Comparison of ENCODE assay signal across 19 cellular contexts in genomic region chr15:25527118-25527517, GRCh38.
DNase-seq lines count a peak whose midpoint lies in the region; ATAC-seq, FAIRE-seq and TF ChIP-seq lines count a peak whose summit lies in the region.
"Had no signal": no experiment of that assay in that cellular context is flagged by ENCODE, and none has a peak within 500 bp of the region (broad histone marks: within the 10 kb centered on the region; RNA-seq: fewer than 3 reads in every experiment).

No MANE protein-coding gene starts in this region.

- FAIRE-seq in astrocyte (lab: Jason Lieb, UNC): no peak
- FAIRE-seq: A549, GM12878 had no signal

- no peaks in the 10 kb centered on the region for H4K20me1 ChIP-seq in astrocyte (ENCODE audit: insufficient read depth, low read length)

- no peaks in the 10 kb centered on the region for H3K4me1 ChIP-seq in astrocyte (ENCODE audit: insufficient read depth, low read length)
- H3K4me1 ChIP-seq: A549 had no signal

- H3K27ac Mint-ChIP-seq in astrocyte (ENCODE audit: unreplicated experiment): peak overlapping the region; percentile 51
- H3K27ac Mint-ChIP-seq in stimulated activated effector memory CD8-positive, alpha-beta T cell treated with anti-CD3 and anti-CD28 coated beads, Interleukin-12 subunit alpha, Interleukin-12 subunit beta, amount 100 ng/mL, for 72 hours: no peak overlapping the region
- no peak overlapping the region for H3K27ac Mint-ChIP-seq in stimulated activated memory B cell treated with anti-CD40 and anti-IgM and Interleukin-4, amounts not matched to agents 10 μg/mL and 1 μg/mL and 100 μg/mL, for 72 hours

- in situ Hi-C loops in GM13977 (cut with MboI; ENCODE audit: low pct_unique_long_range_greater_than_20kb, low sequenced_read_pairs, unreplicated experiment): no loop called here

- peak; percentile 2 for DNase-seq in stimulated activated CD4-positive, alpha-beta T cell treated with anti-CD3 and anti-CD28 coated beads, Interleukin-1b, Interleukin-23, amount 100 ng/mL, for 48 hours
- no peak for DNase-seq in stimulated activated CD4-positive, alpha-beta T cell treated with anti-CD3 and anti-CD28 coated beads, Interleukin-15, amount 100 ng/mL, for 24 hours
- DNase-seq in astrocyte (ENCODE audit: low read depth) (no peak), kidney epithelial cell (ENCODE audit: low read depth) (peak; percentile 14), GM13977 (ENCODE audit: low spot score) (no peak)
- DNase-seq in stimulated activated effector memory CD8-positive, alpha-beta T cell treated with anti-CD3 and anti-CD28 coated beads, Interleukin-12 subunit alpha, Interleukin-12 subunit beta, amount 100 ng/mL, for 72 hours (ENCODE audit: low spot score in 2 of 2): no peak
- DNase-seq: DND-41; GDM1; MM.1S; NCI-H1105; NCI-H1694 treated with DMSO at 0.1 percent for 48 hours; NCI-H345; NK-92 treated with Interleukin-12 subunit alpha and Interleukin-12 subunit beta, amount 100 ng/mL, for 24 hours had no signal

- H3K9me3 ChIP-seq in astrocyte (ENCODE audit: insufficient read depth, low read depth, low read length): no peaks in the 10 kb centered on the region

- H3K4me3 ChIP-seq in astrocyte (ENCODE audit: insufficient read depth, low read depth, low read length) (no peak overlapping the region), kidney epithelial cell (ENCODE audit: low read depth, low read length) (no peak overlapping the region)
- H3K4me3 ChIP-seq: A549, GM12878, SK-N-MC had no signal

- no peak overlapping the region for H3K9ac ChIP-seq in astrocyte (ENCODE audit: low read length)

- H3K4me1 Mint-ChIP-seq in astrocyte (ENCODE audit: low read depth, unreplicated experiment): peaks cover 17% of the 10 kb centered on the region
- no peaks in the 10 kb centered on the region for H3K4me1 Mint-ChIP-seq in stimulated activated effector memory CD8-positive, alpha-beta T cell treated with anti-CD3 and anti-CD28 coated beads, Interleukin-12 subunit alpha, Interleukin-12 subunit beta, amount 100 ng/mL, for 72 hours
- H3K4me1 Mint-ChIP-seq in stimulated activated memory B cell treated with anti-CD40 and anti-IgM and Interleukin-4, amounts not matched to agents 10 μg/mL and 1 μg/mL and 100 μg/mL, for 72 hours: no peaks in the 10 kb centered on the region

- no peak overlapping the region for H3K27ac ChIP-seq in astrocyte (ENCODE audit: low read depth, low read length)
- H3K27ac ChIP-seq: A549, C4-2B, SK-N-MC had no signal

- TF ChIP-seq CTCF in astrocyte (IDR thresholded peaks at IDR 0.05; ENCODE audit: insufficient read depth, low read depth, low read length) (no peak), kidney epithelial cell (IDR thresholded peaks at IDR 0.05; ENCODE audit: insufficient read depth, low read length, poor library complexity, severe bottlenecking) (no peak), GM13977 (IDR thresholded peaks at IDR 0.05; ENCODE audit: extremely low read depth, insufficient read depth, missing control alignments) (no peak)

- no peak overlapping the region for H3K4me3 Mint-ChIP-seq in astrocyte (ENCODE audit: unreplicated experiment)
- H3K4me3 Mint-ChIP-seq in stimulated activated effector memory CD8-positive, alpha-beta T cell treated with anti-CD3 and anti-CD28 coated beads, Interleukin-12 subunit alpha, Interleukin-12 subunit beta, amount 100 ng/mL, for 72 hours: no peak overlapping the region
- H3K4me3 Mint-ChIP-seq in stimulated activated memory B cell treated with anti-CD40 and anti-IgM and Interleukin-4, amounts not matched to agents 10 μg/mL and 1 μg/mL and 100 μg/mL, for 72 hours: no peak overlapping the region

- H3K36me3 Mint-ChIP-seq in astrocyte (ENCODE audit: low read depth, unreplicated experiment): peaks cover 2% of the 10 kb centered on the region
- H3K36me3 Mint-ChIP-seq in stimulated activated effector memory CD8-positive, alpha-beta T cell treated with anti-CD3 and anti-CD28 coated beads, Interleukin-12 subunit alpha, Interleukin-12 subunit beta, amount 100 ng/mL, for 72 hours: peaks cover under 1% of the 10 kb centered on the region
- no peaks in the 10 kb centered on the region for H3K36me3 Mint-ChIP-seq in stimulated activated memory B cell treated with anti-CD40 and anti-IgM and Interleukin-4, amounts not matched to agents 10 μg/mL and 1 μg/mL and 100 μg/mL, for 72 hours

- H3K4me2 ChIP-seq in astrocyte (ENCODE audit: low read length): no peak overlapping the region
- H3K4me2 ChIP-seq: A549 had no signal

- H3K79me2 ChIP-seq in astrocyte (ENCODE audit: insufficient read depth, low read length): no peaks in the 10 kb centered on the region

- peaks cover 5% of the 10 kb centered on the region for H3K27me3 Mint-ChIP-seq in astrocyte (ENCODE audit: low read depth, unreplicated experiment)
- no peaks in the 10 kb centered on the region for H3K27me3 Mint-ChIP-seq in stimulated activated memory B cell treated with anti-CD40 and anti-IgM and Interleukin-4, amounts not matched to agents 10 μg/mL and 1 μg/mL and 100 μg/mL, for 72 hours

- peak; percentile 19 for ATAC-seq in stimulated activated effector memory CD8-positive, alpha-beta T cell treated with anti-CD3 and anti-CD28 coated beads, Interleukin-12 subunit alpha, Interleukin-12 subunit beta, amount 100 ng/mL, for 72 hours
- ATAC-seq in HG03025 (IDR thresholded peaks at IDR 0.05; ENCODE audit: low FRiP score, unreplicated experiment): no peak
- ATAC-seq in stimulated activated memory B cell treated with anti-CD40 and anti-IgM and Interleukin-4, amounts not matched to agents 10 μg/mL and 1 μg/mL and 100 μg/mL, for 72 hours: no peak
- ATAC-seq: A549, GM12878 had no signal

- H3K36me3 ChIP-seq in astrocyte (ENCODE audit: insufficient read depth, low read length) (no peaks in the 10 kb centered on the region), kidney epithelial cell (ENCODE audit: control insufficient read depth, insufficient read depth, low read length) (no peaks in the 10 kb centered on the region)

- no peak overlapping the region for H2AFZ ChIP-seq in astrocyte (ENCODE audit: low read depth, low read length)

- H3K27me3 ChIP-seq in astrocyte (ENCODE audit: insufficient read depth, low read length) (no peaks in the 10 kb centered on the region), kidney epithelial cell (ENCODE audit: control insufficient read depth, insufficient read depth, low read length) (no peaks in the 10 kb centered on the region)

- peaks cover 5% of the 10 kb centered on the region for H3K9me3 Mint-ChIP-seq in astrocyte (ENCODE audit: unreplicated experiment)
- peaks cover 12% of the 10 kb centered on the region for H3K9me3 Mint-ChIP-seq in stimulated activated effector memory CD8-positive, alpha-beta T cell treated with anti-CD3 and anti-CD28 coated beads, Interleukin-12 subunit alpha, Interleukin-12 subunit beta, amount 100 ng/mL, for 72 hours
- peaks cover 18% of the 10 kb centered on the region for H3K9me3 Mint-ChIP-seq in stimulated activated memory B cell treated with anti-CD40 and anti-IgM and Interleukin-4, amounts not matched to agents 10 μg/mL and 1 μg/mL and 100 μg/mL, for 72 hours

Comparison
In these comparisons a context has a peak if more than half of its experiments do, and no peak if none do; other contexts are left out.
1. DNase-seq: peak in stimulated activated CD4-positive, alpha-beta T cell treated with anti-CD3 and anti-CD28 coated beads, Interleukin-1b, Interleukin-23, amount 100 ng/mL, for 48 hours (single experiment) and kidney epithelial cell (single experiment); none in stimulated activated CD4-positive, alpha-beta T cell treated with anti-CD3 and anti-CD28 coated beads, Interleukin-15, amount 100 ng/mL, for 24 hours (single experiment), astrocyte (single experiment), stimulated activated effector memory CD8-positive, alpha-beta T cell treated with anti-CD3 and anti-CD28 coated beads, Interleukin-12 subunit alpha, Interleukin-12 subunit beta, amount 100 ng/mL, for 72 hours (0 of 2) and GM13977 (single experiment).